ENCODE assay signal across 9 cellular contexts in the genomic region with DNA sequence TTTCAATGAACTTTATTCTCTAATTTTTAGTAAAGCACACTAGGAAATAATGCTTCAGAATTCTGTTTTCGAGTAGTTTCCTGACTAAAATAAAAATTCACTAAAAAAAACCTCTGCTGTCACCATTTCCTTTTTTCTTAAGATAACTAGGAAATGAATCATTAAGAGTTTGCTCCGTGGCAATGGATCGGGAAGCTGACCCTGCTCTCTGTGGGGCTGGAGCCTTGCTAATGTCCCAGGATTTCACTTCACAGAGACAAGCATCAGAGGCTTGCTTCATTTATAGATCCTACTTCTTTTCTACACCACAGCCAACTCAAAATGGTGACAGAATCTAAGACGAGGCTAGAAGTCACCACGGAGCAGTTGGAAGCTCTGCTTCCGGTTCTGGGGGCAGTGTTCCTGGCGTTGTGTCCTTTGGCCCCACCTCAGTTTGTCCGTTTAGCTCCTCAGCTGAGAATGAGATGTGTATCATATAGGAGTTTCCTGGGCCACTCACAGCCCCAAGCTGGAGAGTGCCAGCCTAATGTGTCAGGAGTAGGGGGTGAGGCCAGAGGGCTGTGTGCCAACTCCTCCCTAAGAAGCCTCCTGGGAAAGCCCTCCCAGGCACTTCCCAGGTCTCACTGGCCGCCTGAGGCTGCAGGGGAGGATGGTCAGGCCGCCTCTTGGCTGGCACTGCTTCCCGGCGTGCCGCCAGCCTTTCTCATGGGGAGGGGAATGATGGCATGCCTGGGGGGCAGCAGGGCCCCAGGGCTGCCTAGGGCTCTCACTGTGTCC. TPM values are rescaled to one million over a fixed set of nuclear protein-coding genes. Genes with fewer than 3 reads are reported as not detected.
DNase-seq lines count a peak whose midpoint lies in the region; TF ChIP-seq lines count a peak whose summit lies in the region.
"Had no signal": no experiment of that assay in that cellular context is flagged by ENCODE, and none has a peak within 500 bp of the region (broad histone marks: within the 10 kb centered on the region; RNA-seq: fewer than 3 reads in every experiment).

No MANE protein-coding gene starts in this region.

- H3K23ac ChIP-seq in H9 (ENCODE audit: insufficient read length, low read depth, low read length) = no peak overlapping the region

- H3K27ac Mint-ChIP-seq in H9 (peak overlapping the region; percentile 44 to 81 (median 60); a peak in 3 of 7 replicates), glutamatergic neuron (ENCODE audit: unreplicated experiment) (no peak overlapping the region)

- in situ Hi-C loops in HAP-1 (cut with MboI; ENCODE audit: low sequenced_read_pairs) = loop anchor here (25.0 kb wide), 1 partner anchor 1271 kb away; no protein-coding TSS in a partner anchor

- TF ChIP-seq CTCF in H9 (conservative IDR thresholded peaks at IDR 0.05) (no peak), glutamatergic neuron (IDR thresholded peaks at IDR 0.05; ENCODE audit: partially characterized antibody, unreplicated experiment) (no peak)

- peaks cover 4 to 12% (median 7%) of the 10 kb centered on the region in 3 experiments; a peak in 6 of 7 replicates for H3K36me3 Mint-ChIP-seq in H9 (ENCODE audit: insufficient read depth in 1 of 3, low read depth in 3 of 3)
- no peaks in the 10 kb centered on the region for H3K36me3 Mint-ChIP-seq in glutamatergic neuron (ENCODE audit: unreplicated experiment)

- H3T11ph ChIP-seq in H9 (ENCODE audit: low read length) = no peak overlapping the region

- no peaks in the 10 kb centered on the region for H4K20me1 ChIP-seq in H9 (ENCODE audit: control insufficient read depth, insufficient read depth, insufficient read length)
- H4K20me1 ChIP-seq in Karpas-422 (ENCODE audit: insufficient read depth, low read depth, low read length) = peaks cover 16% of the 10 kb centered on the region; the same call in 1 of the 2 replicates

- no peak overlapping the region for H3K56ac ChIP-seq in H9 (ENCODE audit: insufficient read length, low read depth, low read length)

- no peak overlapping the region for H3K14ac ChIP-seq in H9 (ENCODE audit: insufficient read depth, low read length)

- no peak overlapping the region for H2BK12ac ChIP-seq in H9 (ENCODE audit: insufficient read length, low read depth, low read length)

- H2AFZ ChIP-seq in H9 (ENCODE audit: low read length) = no peak overlapping the region
- H2AFZ ChIP-seq in Karpas-422 (ENCODE audit: low read length) = no peak overlapping the region

- no peak overlapping the region for H2AK5ac ChIP-seq in H9 (ENCODE audit: insufficient read length, low read length)

- H3K79me2 ChIP-seq in H9 (ENCODE audit: insufficient read depth, low read length) (peaks cover 18% of the 10 kb centered on the region; the same call in 1 of the 2 replicates), Karpas-422 (ENCODE audit: low read length) (peaks cover 100% of the 10 kb centered on the region)

- H3K27me3 Mint-ChIP-seq in H9 (ENCODE audit: low read depth) = no peaks in the 10 kb centered on the region
- no peaks in the 10 kb centered on the region for H3K27me3 Mint-ChIP-seq in glutamatergic neuron (ENCODE audit: unreplicated experiment)

- H2BK15ac ChIP-seq in H9 (ENCODE audit: low read depth, low read length) = no peak overlapping the region

- H3K9me3 Mint-ChIP-seq in H9 = no peaks in the 10 kb centered on the region
- H3K9me3 Mint-ChIP-seq in glutamatergic neuron (ENCODE audit: unreplicated experiment) = peaks cover 1% of the 10 kb centered on the region

- no peak for DNase-seq in H9
- peak; percentile 51 for DNase-seq in UCSD-AML1 (lab: John Stamatoyannopoulos, UW; ENCODE audit: unreplicated experiment)
- DNase-seq in glutamatergic neuron = peak; percentile 15
- DNase-seq in HAP-1 (ENCODE audit: low spot score in 2 of 2) = no peak
- no peak for DNase-seq in activated effector memory CD4-positive, alpha-beta T cell treated with anti-CD3 and anti-CD28 coated beads, Interleukin-2, amount 50 U/mL, for 16 hours
- DNase-seq in Karpas-422 = no peak
- no peak for DNase-seq in DMS114 treated with DMSO at 0.1 percent for 48 hours (lab: John Stamatoyannopoulos, UW; ENCODE audit: unreplicated experiment)

- no peaks in the 10 kb centered on the region for H3K9me3 ChIP-seq in H9 (ENCODE audit: control insufficient read depth, low read depth, low read length)
- no peaks in the 10 kb centered on the region for H3K9me3 ChIP-seq in skeletal muscle tissue (ENCODE audit: control insufficient read depth in 3 of 3, low read length in 3 of 3)
- H3K9me3 ChIP-seq in HAP-1 = no peaks in the 10 kb centered on the region
- no peaks in the 10 kb centered on the region for H3K9me3 ChIP-seq in Karpas-422 (ENCODE audit: low read length)

- H2BK120ac ChIP-seq in H9 (ENCODE audit: low read depth, low read length, poor library complexity, severe bottlenecking) = no peak overlapping the region

- H4K5ac ChIP-seq in H9 (ENCODE audit: insufficient read length, low read depth, low read length) = no peak overlapping the region

- H3K4me3 Mint-ChIP-seq in H9 (no peak overlapping the region), glutamatergic neuron (ENCODE audit: unreplicated experiment) (no peak overlapping the region)

- no CpG with 5 or more reads among the region's 13 CpGs for WGBS in H9 (ENCODE audit: extremely low coverage, insufficient read length, low lambda C conversion rate)

- H3K4me1 ChIP-seq in H9 (ENCODE audit: insufficient read depth, low read length) (no peaks in the 10 kb centered on the region), skeletal muscle tissue (ENCODE audit: control insufficient read depth in 3 of 3, insufficient read depth in 3 of 3, low read length in 3 of 3) (peaks cover 45 to 78% (median 61%) of the 10 kb centered on the region in 3 donors), HAP-1 (peaks cover 3% of the 10 kb centered on the region; the same call in 1 of the 2 replicates), Karpas-422 (ENCODE audit: low read length) (peaks cover 16% of the 10 kb centered on the region)

- H3K4me2 ChIP-seq in H9 (ENCODE audit: insufficient read depth, insufficient read length, low read length) = no peak overlapping the region
- no peak overlapping the region for H3K4me2 ChIP-seq in Karpas-422 (ENCODE audit: low read depth, low read length, poor library complexity, severe bottlenecking)

- H3K4me1 Mint-ChIP-seq in H9 (peaks cover 19 to 30% of the 10 kb centered on the region in 2 experiments), glutamatergic neuron (ENCODE audit: low read depth, unreplicated experiment) (peaks cover 37% of the 10 kb centered on the region)

- H3K36me3 ChIP-seq in skeletal muscle tissue (ENCODE audit: control insufficient read depth in 3 of 3, insufficient read depth in 3 of 3, low read length in 3 of 3) = peaks cover 5 to 10% (median 9%) of the 10 kb centered on the region in 3 donors
- H3K36me3 ChIP-seq in HAP-1 (replicated peaks) = 0 out of 2 replicates have a peak, but pooled peaks cover 2% of the 10 kb centered on the region
- peaks cover 8% of the 10 kb centered on the region; the same call in 1 of the 2 replicates for H3K36me3 ChIP-seq in Karpas-422 (ENCODE audit: insufficient read depth, low read length)
- H3K36me3 ChIP-seq: cardiac muscle cell had no signal

- H3K9me2 ChIP-seq in Karpas-422 (replicated peaks; ENCODE audit: insufficient read depth, low read length) = no peaks in the 10 kb centered on the region

- no peak overlapping the region for H4K8ac ChIP-seq in H9 (replicated peaks; ENCODE audit: insufficient read length, low read depth, low read length)

- H4K91ac ChIP-seq in H9 (ENCODE audit: insufficient read length, low read depth, low read length) = no peak overlapping the region

- no peak overlapping the region for H3K18ac ChIP-seq in H9 (ENCODE audit: insufficient read length, low read depth, low read length)

- peaks cover 9% of the 10 kb centered on the region for H3K79me1 ChIP-seq in H9 (ENCODE audit: insufficient read depth, low read depth, low read length, poor library complexity, severe bottlenecking)

- H3K27ac ChIP-seq in H9 (ENCODE audit: insufficient read length, low read depth, low read length) (no peak overlapping the region), skeletal muscle tissue (ENCODE audit: low read depth, low read length) (peak overlapping the region; percentile 49), Karpas-422 (ENCODE audit: low read length) (no peak overlapping the region)
- H3K27ac ChIP-seq: cardiac muscle cell had no signal

- H2BK20ac ChIP-seq in H9 (ENCODE audit: low read depth, low read length, poor library complexity, severe bottlenecking) = no peak overlapping the region

- no peaks in the 10 kb centered on the region for H3K27me3 ChIP-seq in H9 (ENCODE audit: insufficient read depth, low read length)
- no peaks in the 10 kb centered on the region for H3K27me3 ChIP-seq in skeletal muscle tissue (ENCODE audit: control insufficient read depth in 3 of 3, insufficient read depth in 3 of 3, low read length in 3 of 3)
- no peaks in the 10 kb centered on the region for H3K27me3 ChIP-seq in HAP-1 (ENCODE audit: low read depth)
- H3K27me3 ChIP-seq in Karpas-422 (ENCODE audit: low read length) = no peaks in the 10 kb centered on the region
- H3K27me3 ChIP-seq: cardiac muscle cell had no signal

- H3K4me3 ChIP-seq in skeletal muscle tissue (ENCODE audit: low read length in 3 of 3) (peak overlapping the region in 2 of 3 donors; percentile 19 to 52), HAP-1 (no peak overlapping the region), Karpas-422 (ENCODE audit: low read length) (no peak overlapping the region)
- H3K4me3 ChIP-seq: cardiac muscle cell had no signal

- H3K9ac ChIP-seq in H9 (ENCODE audit: extremely low read depth, insufficient read length, low read length) (no peak overlapping the region), skeletal muscle tissue (ENCODE audit: low read depth in 1 of 3, low read length in 3 of 3) (peak overlapping the region in 2 of 3 donors; percentile 29 to 33), Karpas-422 (ENCODE audit: low read length) (no peak overlapping the region)

- H3K23me2 ChIP-seq in H9 (ENCODE audit: insufficient read length, low read depth, low read length, poor library complexity, severe bottlenecking) = no peaks in the 10 kb centered on the region

- H2BK5ac ChIP-seq in H9 (ENCODE audit: insufficient read length, low read length) = no peak overlapping the region

- H3K4ac ChIP-seq in H9 (ENCODE audit: low read depth, low read length) = no peak overlapping the region

RNA-seq across cellular contexts. Expression of a gene that starts 19.6 kb away (rescaled TPM):
- total RNA-seq in H9 (2021) = 25.6 and 25.7 TPM in 2 replicates
- 23.7 TPM for total RNA-seq in glutamatergic neuron (ENCODE audit: unreplicated experiment)
- 15.1 TPM for total RNA-seq in skeletal muscle tissue
- 38.1 and 45.3 TPM in 2 replicates for total RNA-seq in Karpas-422 (2014; rRNA removed; shearing (Covaris generic); ENCODE audit: low replicate concordance)

Comparison
In these comparisons a context has a peak if more than half of its experiments do, and no peak if none do; other contexts are left out.
1. DNase-seq: peak in UCSD-AML1 (single experiment) and glutamatergic neuron (single experiment); none in H9 (single experiment), HAP-1 (0 of 2), activated effector memory CD4-positive, alpha-beta T cell treated with anti-CD3 and anti-CD28 coated beads, Interleukin-2, amount 50 U/mL, for 16 hours (single experiment), Karpas-422 (single experiment) and DMS114 treated with DMSO at 0.1 percent for 48 hours (single experiment).
2. H3K9ac ChIP-seq: peak in skeletal muscle tissue (2 of 3); none in H9 (single experiment) and Karpas-422 (single experiment).
3. H3K4me3 ChIP-seq: peak in skeletal muscle tissue (2 of 3); none in HAP-1 (single experiment) and Karpas-422 (single experiment).